In the genomic region with DNA sequence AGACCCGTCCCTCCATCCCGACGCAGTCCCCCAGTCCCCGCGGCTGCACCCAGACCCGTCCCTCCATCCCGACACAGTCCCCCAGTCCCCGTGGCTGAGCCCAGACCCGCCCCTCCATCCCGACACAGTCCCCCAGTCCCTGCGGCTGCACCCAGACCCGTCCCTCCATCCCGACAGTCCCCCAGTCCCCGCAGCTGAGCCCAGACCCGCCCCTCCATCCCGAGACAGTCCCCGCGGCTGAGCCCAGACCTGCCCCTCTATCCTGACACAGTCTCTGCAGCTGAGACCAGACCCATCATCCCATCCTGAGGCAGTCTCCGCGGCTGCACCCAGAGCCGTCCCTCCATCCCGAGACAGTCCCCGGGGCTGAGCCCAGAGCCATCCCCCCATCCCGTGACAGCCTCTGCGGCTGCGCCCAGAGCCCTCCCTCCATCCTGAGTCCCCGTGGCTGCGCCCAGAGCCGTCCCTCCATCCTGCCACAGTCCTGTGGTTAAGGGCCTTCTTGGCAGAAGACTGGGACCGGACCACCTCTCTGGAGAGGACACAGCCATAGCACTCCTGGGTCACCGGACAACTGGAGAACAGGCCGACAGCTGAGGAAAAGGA, we compare ENCODE assay signal across 22 cellular contexts. TPM values are rescaled to one million over a fixed set of nuclear protein-coding genes. Genes with fewer than 3 reads are reported as not detected.
"Had no signal": no experiment of that assay in that cellular context is flagged by ENCODE, and none has a peak within 500 bp of the region (broad histone marks: within the 10 kb centered on the region; RNA-seq: fewer than 3 reads in every experiment).

No MANE protein-coding gene starts in this region.

- H3K27me3 ChIP-seq: cardiac muscle cell had no signal

- H3K27ac ChIP-seq: brain microvascular endothelial cell, cardiac muscle cell had no signal

- ATAC-seq: activated T-cell treated with anti-CD3 and anti-CD28 coated beads, Interleukin-2, amount 50 U/mL, for 4 hours; PC-3; T-helper 17 cell had no signal

- DNase-seq: activated B cell treated with CpG ODN at 0.5 μM for 24 hours; activated CD4-positive, alpha-beta T cell treated with anti-CD3 and anti-CD28 coated beads for 1 hour; activated CD4-positive, alpha-beta T cell treated with anti-CD3 and anti-CD28 coated beads, Interleukin-2, amount 10 ng/mL, durations not matched to agents 24 days and 14 days; activated CD4-positive, alpha-beta T cell treated with anti-CD3 and anti-CD28 coated beads, Interleukin-2, amount 50 U/mL, for 48 hours; activated gamma-delta T cell; activated naive CD4-positive, alpha-beta T cell treated with anti-CD3 and anti-CD28 coated beads for 36 hours; activated T-cell treated with anti-CD3 and anti-CD28 coated beads, Interleukin-2, amount 50 U/mL, for 4 hours; amygdala; brain microvascular endothelial cell; Kasumi-1; NCI-H1105 treated with DMSO at 0.1 percent for 48 hours; NCI-H1436 treated with DMSO at 0.1 percent for 48 hours; NCI-H187; NCI-H2081; NCI-H510A treated with DMSO at 0.1 percent for 48 hours; PC-3; SIG-M5; T-helper 17 cell; T-helper 9 cell had no signal

- H3K4me3 ChIP-seq: cardiac muscle cell had no signal

- H3K36me3 Mint-ChIP-seq: activated naive CD8-positive, alpha-beta T cell had no signal

- H3K4me3 Mint-ChIP-seq: activated B cell treated with CpG ODN at 0.5 μM for 24 hours; activated CD4-positive, alpha-beta T cell treated with anti-CD3 and anti-CD28 coated beads, Interleukin-2, amount 10 ng/mL, durations not matched to agents 24 days and 14 days; activated naive CD4-positive, alpha-beta T cell treated with anti-CD3 and anti-CD28 coated beads for 36 hours; activated naive CD8-positive, alpha-beta T cell; activated T-cell treated with anti-CD3 and anti-CD28 coated beads, Interleukin-2, amount 50 U/mL, for 4 hours; T-helper 17 cell had no signal

- H3K27me3 Mint-ChIP-seq: T-helper 17 cell had no signal

- H3K36me3 ChIP-seq: brain microvascular endothelial cell, cardiac muscle cell had no signal

- H3K4me1 Mint-ChIP-seq: activated CD4-positive, alpha-beta T cell treated with anti-CD3 and anti-CD28 coated beads, Interleukin-2, amount 10 ng/mL, durations not matched to agents 24 days and 14 days had no signal

- FAIRE-seq: RCC 7860 had no signal

- H3K9me3 Mint-ChIP-seq: activated B cell treated with CpG ODN at 0.5 μM for 24 hours; activated T-cell treated with anti-CD3 and anti-CD28 coated beads, Interleukin-2, amount 50 U/mL, for 4 hours had no signal

- H3K27ac Mint-ChIP-seq: activated B cell treated with CpG ODN at 0.5 μM for 24 hours; activated CD4-positive, alpha-beta T cell treated with anti-CD3 and anti-CD28 coated beads, Interleukin-2, amount 10 ng/mL, durations not matched to agents 24 days and 14 days; activated naive CD4-positive, alpha-beta T cell treated with anti-CD3 and anti-CD28 coated beads for 36 hours; activated naive CD8-positive, alpha-beta T cell; T-helper 17 cell had no signal

RNA-seq across cellular contexts. Expression of gene TMEM255B, which starts 28.8 kb away (rescaled TPM):
- total RNA-seq: cardiac muscle cell had no signal
